ENCODE assay signal across 14 cellular contexts in genomic region chr14:91403069-91403600, GRCh38. TPM values are rescaled to one million over a fixed set of nuclear protein-coding genes. Genes with fewer than 3 reads are reported as not detected.
A peak's percentile ranks its signal among the peaks of the same experiment; 100 is the strongest.
DNase-seq lines count a peak whose midpoint lies in the region; TF ChIP-seq lines count a peak whose summit lies in the region.
"Had no signal": no experiment of that assay in that cellular context is flagged by ENCODE, and none has a peak within 500 bp of the region (broad histone marks: within the 10 kb centered on the region; RNA-seq: fewer than 3 reads in every experiment).

No MANE protein-coding gene starts in this region.

- TF ChIP-seq CTCF in WERI-Rb-1 (IDR thresholded peaks at IDR 0.05; ENCODE audit: low read depth, low read length): no peak
- TF ChIP-seq CTCF in spleen (IDR thresholded peaks at IDR 0.05 in 8 of 11, conservative IDR thresholded peaks at IDR 0.05 in 3 of 11): no peak
- TF ChIP-seq CTCF in GM13976 (IDR thresholded peaks at IDR 0.05; ENCODE audit: borderline replicate concordance, control extremely low read depth, extremely low read depth, insufficient read depth, missing control alignments): no peak
- TF ChIP-seq CTCF in thyroid gland (IDR thresholded peaks at IDR 0.05): no peak

- H3K27me3 ChIP-seq in WERI-Rb-1 (ENCODE audit: insufficient read depth, low read depth, severe bottlenecking) (no peaks in the 10 kb centered on the region), spleen (replicated peaks in 1 of 7) (no peaks in the 10 kb centered on the region), thyroid gland (no peaks in the 10 kb centered on the region)

- H3K4me3 ChIP-seq in WERI-Rb-1 (ENCODE audit: low read depth, low read length) (no peak overlapping the region), spleen (peak overlapping the region in 1 of 8 donors; percentile 37), thyroid gland (replicated peaks in 1 of 3) (no peak overlapping the region)

- peak overlapping the region; percentile 78 for H3K27ac Mint-ChIP-seq in activated CD4-positive, alpha-beta T cell treated with anti-CD3 and anti-CD28 coated beads, Interleukin-2, amount 10 ng/mL, durations not matched to agents 7 days and 5 days

- peak; percentile 27 for TF ChIP-seq POLR2A in erythroblast (IDR thresholded peaks at IDR 0.05; ENCODE audit: low read length)
- TF ChIP-seq POLR2A in spleen (IDR thresholded peaks at IDR 0.05): no peak
- TF ChIP-seq POLR2A in thyroid gland (IDR thresholded peaks at IDR 0.05): no peak

- WGBS in spleen, 5 donors: 58 to 85% (median 73%) methylated on average over 13 of the region's 13 CpGs
- 70 to 81% methylated on average over 12 of the region's 13 CpGs for WGBS in thyroid gland, 2 donors

- H3K9me3 ChIP-seq in WERI-Rb-1 (ENCODE audit: severe bottlenecking): no peaks in the 10 kb centered on the region
- H3K9me3 ChIP-seq in spleen: no peaks in the 10 kb centered on the region
- no peaks in the 10 kb centered on the region for H3K9me3 ChIP-seq in thyroid gland

- CTCF ChIA-PET in activated CD4-positive, alpha-beta T cell treated with anti-CD3 and anti-CD28 coated beads, Interleukin-2, amount 10 ng/mL, durations not matched to agents 7 days and 5 days (lab: Charles Lee): interaction anchor here (3.9 to 8.0 kb wide), 2 partner anchors 10 to 79 kb away, joined by 13 to 64 read pairs; no protein-coding TSS in a partner anchor

- intact Hi-C loops in spleen (cut with DNase I; ENCODE audit: low total_unique reads): no loop called here
- intact Hi-C loops in thyroid gland (cut with DNase I): no loop called here

- no peaks in the 10 kb centered on the region for H3K9me3 Mint-ChIP-seq in activated CD4-positive, alpha-beta T cell treated with anti-CD3 and anti-CD28 coated beads, Interleukin-2, amount 10 ng/mL, durations not matched to agents 7 days and 5 days

- no peaks in the 10 kb centered on the region for H3K27me3 Mint-ChIP-seq in activated CD4-positive, alpha-beta T cell treated with anti-CD3 and anti-CD28 coated beads, Interleukin-2, amount 10 ng/mL, durations not matched to agents 7 days and 5 days

- in situ Hi-C loops in GM13976 (cut with MboI; ENCODE audit: low sequenced_read_pairs, unreplicated experiment): loop anchor here (10.0 to 25.0 kb wide), 2 partner anchors 48 to 216 kb away; no protein-coding TSS in a partner anchor

- peaks cover 61% of the 10 kb centered on the region for H3K36me3 Mint-ChIP-seq in activated CD4-positive, alpha-beta T cell treated with anti-CD3 and anti-CD28 coated beads, Interleukin-2, amount 10 ng/mL, durations not matched to agents 7 days and 5 days (ENCODE audit: low read depth)

- H3K4me1 Mint-ChIP-seq in activated CD4-positive, alpha-beta T cell treated with anti-CD3 and anti-CD28 coated beads, Interleukin-2, amount 10 ng/mL, durations not matched to agents 7 days and 5 days: peaks cover 93% of the 10 kb centered on the region

- peaks cover 53 to 100% (median 95%) of the 10 kb centered on the region in 6 donors for H3K4me1 ChIP-seq in spleen
- peaks cover 0 to 5% of the 10 kb centered on the region in 2 donors for H3K4me1 ChIP-seq in thyroid gland

- DNase-seq in activated CD4-positive, alpha-beta T cell treated with anti-CD3 and anti-CD28 coated beads, Interleukin-2, amount 10 ng/mL, durations not matched to agents 7 days and 5 days: no peak
- no peak for DNase-seq in activated CD4-positive, alpha-beta T cell treated with anti-CD3 and anti-CD28 coated beads for 1 hour
- no peak for DNase-seq in WERI-Rb-1
- DNase-seq in erythroblast (lab: John Stamatoyannopoulos, UW): peak in 1 of 2 experiments; percentile 40
- DNase-seq in spleen: peak; percentile 69
- DNase-seq in DMS114 treated with DMSO at 0.1 percent for 48 hours (lab: John Stamatoyannopoulos, UW; ENCODE audit: unreplicated experiment): no peak
- DNase-seq in GM13976 (ENCODE audit: low spot score): no peak
- no peak for DNase-seq in thyroid gland
- DNase-seq: ACHN; activated gamma-delta T cell treated with Interleukin-2 at 50 U/mL for 16 hours; foreskin fibroblast; kidney glomerular epithelial cell; PC-3; stimulated activated CD4-positive, alpha-beta T cell treated with anti-CD3 and anti-CD28 coated beads, Interleukin-2, amount 100 ng/mL, for 48 hours had no signal

- POLR2A ChIA-PET in activated CD4-positive, alpha-beta T cell treated with anti-CD3 and anti-CD28 coated beads, Interleukin-2, amount 10 ng/mL, durations not matched to agents 7 days and 5 days (lab: Charles Lee): no interaction called here

- H3K27ac ChIP-seq in WERI-Rb-1 (peak overlapping the region; percentile 45), spleen (peak overlapping the region in 7 of 8 donors; percentile 49 to 94 (median 91)), thyroid gland (no peak overlapping the region)

- H3K36me3 ChIP-seq in WERI-Rb-1: peaks cover 72% of the 10 kb centered on the region
- peaks cover 0 to 32% (median 11%) of the 10 kb centered on the region in 6 donors for H3K36me3 ChIP-seq in spleen
- H3K36me3 ChIP-seq in thyroid gland: no peaks in the 10 kb centered on the region

- H3K4me3 Mint-ChIP-seq in activated CD4-positive, alpha-beta T cell treated with anti-CD3 and anti-CD28 coated beads, Interleukin-2, amount 10 ng/mL, durations not matched to agents 7 days and 5 days: peak overlapping the region; percentile 38

RNA-seq across cellular contexts. Expression of gene CCDC88C, which starts 14.5 kb away (rescaled TPM):
- 100 to 1,000 TPM; 187 to 193 TPM for total RNA-seq in activated CD4-positive, alpha-beta T cell treated with anti-CD3 and anti-CD28 coated beads, Interleukin-2, amount 10 ng/mL, durations not matched to agents 7 days and 5 days
- 100 to 1,000 TPM in 6 of 7 donors, 10 to 100 TPM in 1; 96.4 to 136 (median 107) TPM for total RNA-seq in spleen
- 10 to 100 TPM; 23.2 to 38.4 (median 29.8) TPM for polyA plus RNA-seq in spleen
- total RNA-seq in thyroid gland: 1 to 10 TPM; 3.0 to 6.3 (median 5.8) TPM

Comparison
In these comparisons a context has a peak if more than half of its experiments do, and no peak if none do; other contexts are left out.
1. H3K27ac ChIP-seq: peak in WERI-Rb-1 (single experiment) and spleen (7 of 8); none in thyroid gland (0 of 3).
2. RNA of gene CCDC88C, which starts 14.5 kb away (total RNA-seq): 187 to 193 TPM in activated CD4-positive, alpha-beta T cell treated with anti-CD3 and anti-CD28 coated beads, Interleukin-2, amount 10 ng/mL, durations not matched to agents 7 days and 5 days and 96.4 to 136 TPM in spleen; 3.0 to 6.3 TPM in thyroid gland; every median in the first group is over 10 times any median in the second.